Comparison of ENCODE assay signal across 24 cellular contexts in the genomic region with DNA sequence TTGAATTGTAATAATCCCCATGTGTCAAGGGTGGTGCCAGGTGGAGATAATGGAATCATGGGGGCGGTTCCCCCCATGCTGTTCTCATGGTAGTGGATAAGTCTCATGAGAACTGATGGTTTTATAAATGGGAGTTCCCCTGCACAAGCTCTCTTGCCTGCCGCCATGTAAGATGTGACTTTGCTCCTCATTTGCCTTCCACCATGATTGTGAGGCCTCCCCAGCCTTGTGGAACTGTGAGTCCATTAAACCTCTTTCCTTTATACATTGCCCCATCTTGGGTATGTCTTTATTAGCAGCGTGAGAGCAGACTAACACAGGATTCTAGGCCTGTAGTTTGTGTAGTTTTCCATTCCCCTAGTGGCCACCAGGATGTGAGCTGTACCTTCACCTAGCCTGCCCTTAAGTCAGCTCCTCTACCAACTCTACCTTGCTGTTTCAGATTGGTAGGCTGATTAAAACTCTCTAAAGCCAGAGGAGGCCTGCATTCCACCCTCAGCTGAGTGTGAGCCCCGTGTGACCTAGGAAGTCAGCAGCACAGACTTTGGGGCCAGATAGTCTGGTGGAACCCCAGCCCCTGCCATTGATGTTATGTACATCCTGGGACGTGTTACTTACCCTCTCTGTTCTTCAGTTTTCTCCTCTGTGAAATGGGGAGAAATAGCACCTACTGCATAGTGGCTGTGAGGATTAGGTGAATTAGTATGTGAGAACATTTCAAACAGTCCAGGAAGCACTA.
DNase-seq lines count a peak whose midpoint lies in the region; ATAC-seq and TF ChIP-seq lines count a peak whose summit lies in the region.
"Had no signal": no experiment of that assay in that cellular context is flagged by ENCODE, and none has a peak within 500 bp of the region (broad histone marks: within the 10 kb centered on the region; RNA-seq: fewer than 3 reads in every experiment).

No MANE protein-coding gene starts in this region.

- intact Hi-C loops in activated T-helper 1 cell treated with anti-CD3 and anti-CD28 coated beads, Interleukin-12 subunit alpha, Interleukin-12 subunit beta, Interleukin-2, Interleukin-4 antibody, amounts not matched to agents 30 ng/mL and 10 ng/mL and 1 ng/mL, durations not matched to agents 14 hours and 24 hours and 36 hours (cut with micrococcal nuclease), result no loop called here
- intact Hi-C loops in right lobe of liver (cut with DNase I), result no loop called here

- peaks cover 26% of the 10 kb centered on the region for H3K36me3 Mint-ChIP-seq in activated T-helper 1 cell treated with anti-CD3 and anti-CD28 coated beads, Interleukin-12 subunit alpha, Interleukin-12 subunit beta, Interleukin-2, Interleukin-4 antibody, amounts not matched to agents 30 ng/mL and 10 ng/mL and 1 ng/mL, durations not matched to agents 14 hours and 24 hours and 36 hours (ENCODE audit: low read depth)

- ATAC-seq in right lobe of liver, result peak in 2 of 4 donors; percentile 6 to 10
- ATAC-seq: activated CD8-positive, alpha-beta memory T cell treated with anti-CD3 and anti-CD28 coated beads, Interleukin-2, amount 10 ng/mL, durations not matched to agents 7 days and 5 days; T-helper 17 cell had no signal

- H3K27ac Mint-ChIP-seq in activated T-helper 1 cell treated with anti-CD3 and anti-CD28 coated beads, Interleukin-12 subunit alpha, Interleukin-12 subunit beta, Interleukin-2, Interleukin-4 antibody, amounts not matched to agents 30 ng/mL and 10 ng/mL and 1 ng/mL, durations not matched to agents 14 hours and 24 hours and 36 hours, result peak overlapping the region; percentile 50
- H3K27ac Mint-ChIP-seq: activated CD4-positive, alpha-beta T cell treated with anti-CD3 and anti-CD28 coated beads, Interleukin-2, amount 10 ng/mL, durations not matched to agents 24 days and 14 days; activated CD8-positive, alpha-beta memory T cell treated with anti-CD3 and anti-CD28 coated beads, Interleukin-2, amount 10 ng/mL, durations not matched to agents 7 days and 5 days; activated naive CD8-positive, alpha-beta T cell; T-helper 17 cell had no signal

- H3K4me1 ChIP-seq in right lobe of liver, result peaks cover 0 to 20% (median 10%) of the 10 kb centered on the region in 4 donors

- no peaks in the 10 kb centered on the region for H3K27me3 ChIP-seq in AG04450 (ENCODE audit: control insufficient read depth, insufficient read depth, low read length)
- no peaks in the 10 kb centered on the region for H3K27me3 ChIP-seq in right lobe of liver
- H3K27me3 ChIP-seq: ascending aorta, right atrium auricular region had no signal

- TF ChIP-seq POLR2A in right lobe of liver (IDR thresholded peaks at IDR 0.05), result no peak

- POLR2A ChIA-PET in AG04450 (lab: Yijun Ruan, JAX), result no interaction called here

- WGBS in right lobe of liver (ENCODE audit: insufficient coverage, low coverage, low lambda C conversion rate, missing lambda C conversion rate), result 86% methylated on average over 4 of the region's 5 CpGs

- H3K27ac ChIP-seq in AG04450 (ENCODE audit: low read depth, low read length), result no peak overlapping the region
- peak overlapping the region in 2 of 3 donors; percentile 7 to 34 for H3K27ac ChIP-seq in right lobe of liver
- H3K27ac ChIP-seq: ascending aorta, right atrium auricular region, thoracic aorta had no signal

- H3K9me3 Mint-ChIP-seq in activated T-helper 1 cell treated with anti-CD3 and anti-CD28 coated beads, Interleukin-12 subunit alpha, Interleukin-12 subunit beta, Interleukin-2, Interleukin-4 antibody, amounts not matched to agents 30 ng/mL and 10 ng/mL and 1 ng/mL, durations not matched to agents 14 hours and 24 hours and 36 hours, result peaks cover 9% of the 10 kb centered on the region

- no peaks in the 10 kb centered on the region for H3K27me3 Mint-ChIP-seq in activated T-helper 1 cell treated with anti-CD3 and anti-CD28 coated beads, Interleukin-12 subunit alpha, Interleukin-12 subunit beta, Interleukin-2, Interleukin-4 antibody, amounts not matched to agents 30 ng/mL and 10 ng/mL and 1 ng/mL, durations not matched to agents 14 hours and 24 hours and 36 hours (ENCODE audit: insufficient read depth)
- H3K27me3 Mint-ChIP-seq: activated CD4-positive, alpha-beta T cell treated with anti-CD3 and anti-CD28 coated beads, Interleukin-2, amount 10 ng/mL, durations not matched to agents 24 days and 14 days; activated CD8-positive, alpha-beta memory T cell treated with anti-CD3 and anti-CD28 coated beads, Interleukin-2, amount 10 ng/mL, durations not matched to agents 7 days and 5 days; activated naive CD8-positive, alpha-beta T cell; CD4-positive, CD25-positive, alpha-beta regulatory T cell; T-helper 17 cell had no signal

- no peaks in the 10 kb centered on the region for H3K36me3 ChIP-seq in right lobe of liver
- H3K36me3 ChIP-seq: ascending aorta, right atrium auricular region, thoracic aorta had no signal

- TF ChIP-seq CTCF in AG04450 (IDR thresholded peaks at IDR 0.05; ENCODE audit: low read depth, low read length) (0 out of 2 replicates have a peak, but pooled peaks have one; percentile 7), GM12873 (IDR thresholded peaks at IDR 0.05; ENCODE audit: insufficient read depth, low read depth, low read length, missing control alignments) (peak; percentile 10), right lobe of liver (IDR thresholded peaks at IDR 0.05) (no peak)

- no peak overlapping the region for H3K4me3 Mint-ChIP-seq in activated T-helper 1 cell treated with anti-CD3 and anti-CD28 coated beads, Interleukin-12 subunit alpha, Interleukin-12 subunit beta, Interleukin-2, Interleukin-4 antibody, amounts not matched to agents 30 ng/mL and 10 ng/mL and 1 ng/mL, durations not matched to agents 14 hours and 24 hours and 36 hours
- H3K4me3 Mint-ChIP-seq: activated CD4-positive, alpha-beta T cell treated with anti-CD3 and anti-CD28 coated beads, Interleukin-2, amount 10 ng/mL, durations not matched to agents 24 days and 14 days; activated CD8-positive, alpha-beta memory T cell treated with anti-CD3 and anti-CD28 coated beads, Interleukin-2, amount 10 ng/mL, durations not matched to agents 7 days and 5 days; activated naive CD8-positive, alpha-beta T cell; CD4-positive, CD25-positive, alpha-beta regulatory T cell; T-helper 17 cell had no signal

- H3K9me3 ChIP-seq in AG04450 (ENCODE audit: control insufficient read depth, insufficient read depth, low read length) (no peaks in the 10 kb centered on the region), right lobe of liver (no peaks in the 10 kb centered on the region)
- H3K9me3 ChIP-seq: ascending aorta, right atrium auricular region, thoracic aorta had no signal

- peaks cover 6% of the 10 kb centered on the region for H3K4me1 Mint-ChIP-seq in activated T-helper 1 cell treated with anti-CD3 and anti-CD28 coated beads, Interleukin-12 subunit alpha, Interleukin-12 subunit beta, Interleukin-2, Interleukin-4 antibody, amounts not matched to agents 30 ng/mL and 10 ng/mL and 1 ng/mL, durations not matched to agents 14 hours and 24 hours and 36 hours (ENCODE audit: low read depth)

- DNase-seq in AG04450 (ENCODE audit: low read depth, low spot score) (no peak), right lobe of liver (no peak), retina (no peak), germinal center (ENCODE audit: low spot score) (no peak), midbrain (lab: John Stamatoyannopoulos, UW) (no peak), D341Med (ENCODE audit: low spot score) (no peak)
- no peak for DNase-seq in activated T-helper 1 cell treated with anti-CD3 and anti-CD28 coated beads, Interleukin-12 subunit alpha, Interleukin-12 subunit beta, Interleukin-2, Interleukin-4 antibody, amounts not matched to agents 30 ng/mL and 10 ng/mL and 1 ng/mL, durations not matched to agents 14 hours and 24 hours and 36 hours (ENCODE audit: low spot score)
- DNase-seq: activated CD4-positive, alpha-beta T cell treated with anti-CD3 and anti-CD28 coated beads, Interleukin-2, amount 10 ng/mL, durations not matched to agents 24 days and 14 days; activated CD8-positive, alpha-beta memory T cell treated with anti-CD3 and anti-CD28 coated beads, Interleukin-2, amount 10 ng/mL, durations not matched to agents 7 days and 5 days; caudate nucleus; CD4-positive, CD25-positive, alpha-beta regulatory T cell; GF-D8; NCI-H1105; NCI-H2029; NCI-H69; stimulated activated CD4-positive, alpha-beta T cell treated with anti-CD3 and anti-CD28 coated beads, Interleukin-12 subunit alpha, Interleukin-12 subunit beta, amount 100 ng/mL, for 4 hours; stimulated activated CD4-positive, alpha-beta T cell treated with anti-CD3 and anti-CD28 coated beads, Interleukin-4, amount 100 ng/mL, for 4 hours; stimulated activated naive CD4-positive, alpha-beta T cell; T-helper 17 cell had no signal

- CTCF ChIA-PET in AG04450 (lab: Charles Lee), result no interaction called here

- H3K4me3 ChIP-seq in AG04450 (ENCODE audit: low read depth, low read length) (no peak overlapping the region), right lobe of liver (no peak overlapping the region)
- H3K4me3 ChIP-seq: ascending aorta, right atrium auricular region, thoracic aorta had no signal

Comparison
In these comparisons a context has a peak if more than half of its experiments do, and no peak if none do; other contexts are left out.
1. CTCF ChIP-seq: peak in AG04450 (single experiment) and GM12873 (single experiment); none in right lobe of liver (0 of 4).